Comparison of ENCODE assay signal across 11 cellular contexts in genomic region chr7:28068811-28069216, GRCh38.
DNase-seq lines count a peak whose midpoint lies in the region; TF ChIP-seq lines count a peak whose summit lies in the region.
"Had no signal": no experiment of that assay in that cellular context is flagged by ENCODE, and none has a peak within 500 bp of the region (broad histone marks: within the 10 kb centered on the region; RNA-seq: fewer than 3 reads in every experiment).

No MANE protein-coding gene starts in this region.

- H3F3A ChIP-seq in neural cell (ENCODE audit: insufficient read depth, low read length, poor library complexity, severe bottlenecking): peaks cover 6% of the 10 kb centered on the region

- DNase-seq in DMS153 treated with DMSO at 0.1 percent for 48 hours (lab: John Stamatoyannopoulos, UW; ENCODE audit: unreplicated experiment) (peak; percentile 59), NCI-H1436 treated with DMSO at 0.1 percent for 48 hours (lab: John Stamatoyannopoulos, UW) (peak; percentile 84), cardiac fibroblast (ENCODE audit: low read depth in 2 of 2) (peak; percentile 64 to 87), posterior vena cava (ENCODE audit: low spot score) (no peak), lower leg skin (ENCODE audit: low spot score in 2 of 2) (no peak), NCI-H345 treated with DMSO at 0.1 percent for 48 hours (lab: John Stamatoyannopoulos, UW; ENCODE audit: unreplicated experiment) (no peak)
- no peak for DNase-seq in activated T-cell treated with anti-CD3 and anti-CD28 coated beads, Interleukin-2, amount 50 U/mL, for 48 hours
- DNase-seq: CD4-positive, alpha-beta T cell; KBM-7; psoas muscle had no signal

- no peak overlapping the region for H2AFZ ChIP-seq in neural cell (ENCODE audit: low read depth, low read length)

- no peaks in the 10 kb centered on the region for H3K9me2 ChIP-seq in neural cell (ENCODE audit: insufficient read depth, low read length)

- H3K79me2 ChIP-seq in neural cell (replicated peaks; ENCODE audit: insufficient read depth, low read length): no peaks in the 10 kb centered on the region

- H3K9ac ChIP-seq in neural cell (ENCODE audit: low read length): peak overlapping the region; percentile 38

- H3K4me3 ChIP-seq in cardiac fibroblast (replicated peaks in 1 of 2; ENCODE audit: low read depth in 2 of 2, low read length in 2 of 2): no peak overlapping the region
- H3K4me3 ChIP-seq in neural cell (ENCODE audit: low read length): peak overlapping the region; percentile 51
- no peak overlapping the region for H3K4me3 ChIP-seq in lower leg skin (ENCODE audit: low read depth, poor library complexity, severe bottlenecking)
- H3K4me3 ChIP-seq: psoas muscle had no signal

- TF ChIP-seq EP300 in neural cell (conservative IDR thresholded peaks at IDR 0.05; ENCODE audit: poor library complexity, severe bottlenecking): peak; percentile 60

- H3K4me2 ChIP-seq in neural cell (ENCODE audit: low read length): peak overlapping the region; percentile 74

- no peaks in the 10 kb centered on the region for H3K36me3 ChIP-seq in neural cell (ENCODE audit: insufficient read depth, low read length)

- H4K20me1 ChIP-seq in neural cell (ENCODE audit: insufficient read depth): no peaks in the 10 kb centered on the region

- H3K9me3 ChIP-seq in neural cell (ENCODE audit: low read length): no peaks in the 10 kb centered on the region
- H3K9me3 ChIP-seq: psoas muscle had no signal

- TF ChIP-seq RAD21 in neural cell (conservative IDR thresholded peaks at IDR 0.05): no peak

- TF ChIP-seq CTCF in cardiac fibroblast (IDR thresholded peaks at IDR 0.05; ENCODE audit: low read depth, low read length): no peak
- no peak for TF ChIP-seq CTCF in neural cell (IDR thresholded peaks at IDR 0.05; ENCODE audit: poor library complexity, severe bottlenecking)
- no peak for TF ChIP-seq CTCF in lower leg skin (IDR thresholded peaks at IDR 0.05)

- H3K27ac ChIP-seq in neural cell (ENCODE audit: low read length): peak overlapping the region; percentile 84
- H3K27ac ChIP-seq: psoas muscle had no signal

- 72 to 76% methylated on average over 1 of the region's 1 CpG for WGBS in lower leg skin, 2 donors

- H3K27me3 ChIP-seq in neural cell (ENCODE audit: insufficient read depth, low read depth, low read length): no peaks in the 10 kb centered on the region

- intact Hi-C loops in posterior vena cava (cut with DNase I) (no loop called here), lower leg skin (cut with DNase I; ENCODE audit: low total_unique reads) (no loop called here)

- TF ChIP-seq POLR2A in lower leg skin (IDR thresholded peaks at IDR 0.05): no peak

TF ChIP-seq in neural cell, 6 proteins besides CTCF, POLR2A, EP300 and RAD21:
- TF ChIP-seq TAF1 (IDR thresholded peaks at IDR 0.05; ENCODE audit: low read depth): no peak
- peak; percentile 68 for TF ChIP-seq REST (IDR thresholded peaks at IDR 0.05; ENCODE audit: borderline replicate concordance)
- peak; percentile 60 for TF ChIP-seq POLR2AphosphoS5 (IDR thresholded peaks at IDR 0.05)

Comparison
In these comparisons a context has a peak if more than half of its experiments do, and no peak if none do; other contexts are left out.
1. DNase-seq: peak in DMS153 treated with DMSO at 0.1 percent for 48 hours (single experiment), NCI-H1436 treated with DMSO at 0.1 percent for 48 hours (single experiment) and cardiac fibroblast (2 of 2); none in posterior vena cava (single experiment), activated T-cell treated with anti-CD3 and anti-CD28 coated beads, Interleukin-2, amount 50 U/mL, for 48 hours (0 of 2), lower leg skin (0 of 2) and NCI-H345 treated with DMSO at 0.1 percent for 48 hours (single experiment).